Comparison of ENCODE assay signal across 20 cellular contexts in the genomic region with DNA sequence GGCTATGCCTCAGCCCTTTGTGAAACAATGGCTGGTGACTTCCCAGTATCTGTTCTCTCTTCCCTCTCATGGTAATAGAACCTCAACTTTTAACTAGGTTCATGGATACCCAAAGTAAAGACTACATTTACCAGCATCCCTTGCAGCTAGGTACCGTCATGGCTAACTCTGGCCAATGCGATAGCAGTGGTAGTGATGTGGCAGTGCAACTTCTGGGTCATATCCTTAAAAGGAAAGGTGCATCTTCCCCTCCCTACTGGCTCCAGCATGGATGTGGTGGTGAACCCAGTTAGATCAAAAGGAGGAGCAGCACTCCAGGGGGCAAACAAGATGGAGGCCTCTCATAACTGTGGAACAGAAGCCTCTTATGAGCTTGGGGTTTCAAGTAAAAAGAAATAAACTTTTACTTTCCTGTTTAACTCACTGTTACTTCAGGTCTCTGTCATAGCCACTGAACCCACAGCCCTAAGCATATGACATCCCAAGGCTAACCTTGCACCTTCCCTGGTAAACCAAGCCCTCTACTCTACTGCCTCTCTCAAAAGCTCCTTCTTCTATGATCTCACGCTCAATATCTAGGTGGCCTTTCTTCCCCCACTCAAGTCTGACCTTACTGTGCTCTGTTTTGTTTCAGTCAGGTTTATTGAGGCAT.
DNase-seq lines count a peak whose midpoint lies in the region; ATAC-seq, FAIRE-seq and TF ChIP-seq lines count a peak whose summit lies in the region.
"Had no signal": no experiment of that assay in that cellular context is flagged by ENCODE, and none has a peak within 500 bp of the region (broad histone marks: within the 10 kb centered on the region; RNA-seq: fewer than 3 reads in every experiment).

No MANE protein-coding gene starts in this region.

- no peak overlapping the region for H3K4me3 ChIP-seq in endodermal cell (ENCODE audit: low read length)
- H3K4me3 ChIP-seq: GM23248 had no signal

- H3K9me3 ChIP-seq in T-helper 17 cell (ENCODE audit: control insufficient read depth, low read length, poor library complexity, severe bottlenecking) (no peaks in the 10 kb centered on the region), endodermal cell (ENCODE audit: control insufficient read depth, low read length) (peaks cover 11% of the 10 kb centered on the region)

- intact Hi-C loops in activated CD4-positive, alpha-beta memory T cell treated with anti-CD3 and anti-CD28 coated beads for 36 hours (cut with micrococcal nuclease), result loop anchor here (2.0 kb wide), 1 partner anchor 45 kb away; no protein-coding TSS in a partner anchor

- no peaks in the 10 kb centered on the region for H3K36me3 ChIP-seq in endodermal cell (ENCODE audit: control insufficient read depth, insufficient read depth, low read length)

- peak; percentile 35 for FAIRE-seq in GM12891 (lab: Jason Lieb, UNC)
- FAIRE-seq: G401.6, GM18507 had no signal

- ATAC-seq in T-helper 17 cell (no peak), T-cell (replicated peaks in 1 of 4) (no peak)

- TF ChIP-seq POLR2A in GM12891 (IDR thresholded peaks at IDR 0.05; ENCODE audit: low read depth, low read length), result no peak

- CTCF ChIA-PET in activated CD4-positive, alpha-beta memory T cell treated with anti-CD3 and anti-CD28 coated beads for 36 hours (lab: Charles Lee), result interaction anchor here (1.1 to 1.6 kb wide), 2 partner anchors 304 to 393 kb away, joined by 3 to 7 read pairs; no protein-coding TSS in a partner anchor
- CTCF ChIA-PET in activated CD4-positive, alpha-beta memory T cell treated with anti-CD3 and anti-CD28 coated beads, Interleukin-2, amount 10 ng/mL, durations not matched to agents 7 days and 5 days (lab: Charles Lee), result interaction anchor here (1.3 to 2.2 kb wide), 2 partner anchors 9 to 30 kb away, joined by 3 to 7 read pairs; no protein-coding TSS in a partner anchor
- CTCF ChIA-PET in T-cell (lab: Charles Lee), result no interaction called here

- peaks cover 26% of the 10 kb centered on the region for H3K4me1 Mint-ChIP-seq in activated CD4-positive, alpha-beta memory T cell treated with anti-CD3 and anti-CD28 coated beads for 36 hours (ENCODE audit: low read depth)
- peaks cover 35% of the 10 kb centered on the region for H3K4me1 Mint-ChIP-seq in activated CD4-positive, alpha-beta memory T cell treated with anti-CD3 and anti-CD28 coated beads, Interleukin-2, amount 10 ng/mL, durations not matched to agents 7 days and 5 days
- peaks cover 28% of the 10 kb centered on the region for H3K4me1 Mint-ChIP-seq in T-helper 17 cell
- H3K4me1 Mint-ChIP-seq in endodermal cell, result peaks cover 19% of the 10 kb centered on the region
- H3K4me1 Mint-ChIP-seq in T-cell, result peaks cover 14 to 26% (median 16%) of the 10 kb centered on the region in 3 donors

- DNase-seq in activated CD4-positive, alpha-beta memory T cell treated with anti-CD3 and anti-CD28 coated beads for 36 hours, result no peak
- no peak for DNase-seq in activated CD4-positive, alpha-beta memory T cell treated with anti-CD3 and anti-CD28 coated beads, Interleukin-2, amount 10 ng/mL, durations not matched to agents 7 days and 5 days
- no peak for DNase-seq in GM12891 (ENCODE audit: insufficient read length, low spot score)
- no peak for DNase-seq in T-helper 17 cell
- peak; percentile 55 for DNase-seq in endodermal cell
- DNase-seq in NCI-H1417 (lab: John Stamatoyannopoulos, UW), result no peak
- no peak for DNase-seq in T-cell
- no peak for DNase-seq in NOMO-1 (lab: John Stamatoyannopoulos, UW; ENCODE audit: unreplicated experiment in 2 of 2)
- DNase-seq: C1 segment of cervical spinal cord, DND-41, GM23248, KBM-7, MV-4-11, NCI-H1436, NCI-H2029, NCI-H2171 treated with DMSO at 0.1 percent for 48 hours, NCI-H748 treated with DMSO at 0.1 percent for 48 hours, RPMI8226 had no signal

- H3K27me3 ChIP-seq in endodermal cell (ENCODE audit: control insufficient read depth, insufficient read depth, low read length, poor library complexity, severe bottlenecking), result no peaks in the 10 kb centered on the region

- peaks cover 11% of the 10 kb centered on the region for H3K9me3 Mint-ChIP-seq in activated CD4-positive, alpha-beta memory T cell treated with anti-CD3 and anti-CD28 coated beads for 36 hours
- H3K9me3 Mint-ChIP-seq in activated CD4-positive, alpha-beta memory T cell treated with anti-CD3 and anti-CD28 coated beads, Interleukin-2, amount 10 ng/mL, durations not matched to agents 7 days and 5 days, result peaks cover 7% of the 10 kb centered on the region
- H3K9me3 Mint-ChIP-seq in endodermal cell (peaks cover 12% of the 10 kb centered on the region), T-cell (peaks cover 7 to 13% (median 11%) of the 10 kb centered on the region in 3 donors)

- no peak overlapping the region for H3K27ac ChIP-seq in endodermal cell (ENCODE audit: low read depth, low read length)
- H3K27ac ChIP-seq: GM23248 had no signal

- peaks cover 55% of the 10 kb centered on the region for H3K36me3 Mint-ChIP-seq in activated CD4-positive, alpha-beta memory T cell treated with anti-CD3 and anti-CD28 coated beads for 36 hours
- peaks cover 71% of the 10 kb centered on the region for H3K36me3 Mint-ChIP-seq in activated CD4-positive, alpha-beta memory T cell treated with anti-CD3 and anti-CD28 coated beads, Interleukin-2, amount 10 ng/mL, durations not matched to agents 7 days and 5 days (ENCODE audit: low read depth)
- H3K36me3 Mint-ChIP-seq in T-helper 17 cell (ENCODE audit: low read depth), result peaks cover 24% of the 10 kb centered on the region
- H3K36me3 Mint-ChIP-seq in endodermal cell (ENCODE audit: low read depth), result peaks cover 18% of the 10 kb centered on the region
- H3K36me3 Mint-ChIP-seq in T-cell, result peaks cover 78% of the 10 kb centered on the region

- TF ChIP-seq CTCF in endodermal cell (conservative IDR thresholded peaks at IDR 0.05), result no peak

- POLR2A ChIA-PET in activated CD4-positive, alpha-beta memory T cell treated with anti-CD3 and anti-CD28 coated beads for 36 hours (lab: Charles Lee), result interaction anchor here (0.8 kb wide), 1 partner anchor 16 kb away, joined by 3 read pairs; no protein-coding TSS in a partner anchor
- POLR2A ChIA-PET in activated CD4-positive, alpha-beta memory T cell treated with anti-CD3 and anti-CD28 coated beads, Interleukin-2, amount 10 ng/mL, durations not matched to agents 7 days and 5 days (lab: Charles Lee), result interaction anchor here (1.3 to 2.9 kb wide), 2 partner anchors 36 to 215 kb away, joined by 3 to 10 read pairs; no protein-coding TSS in a partner anchor
- POLR2A ChIA-PET in T-cell (lab: Charles Lee), result no interaction called here

- H3K27me3 Mint-ChIP-seq in activated CD4-positive, alpha-beta memory T cell treated with anti-CD3 and anti-CD28 coated beads for 36 hours, result no peaks in the 10 kb centered on the region
- H3K27me3 Mint-ChIP-seq in activated CD4-positive, alpha-beta memory T cell treated with anti-CD3 and anti-CD28 coated beads, Interleukin-2, amount 10 ng/mL, durations not matched to agents 7 days and 5 days, result no peaks in the 10 kb centered on the region
- H3K27me3 Mint-ChIP-seq in T-helper 17 cell, result no peaks in the 10 kb centered on the region
- H3K27me3 Mint-ChIP-seq in endodermal cell (ENCODE audit: insufficient read depth), result no peaks in the 10 kb centered on the region
- no peaks in the 10 kb centered on the region for H3K27me3 Mint-ChIP-seq in T-cell

- H3K4me3 Mint-ChIP-seq in activated CD4-positive, alpha-beta memory T cell treated with anti-CD3 and anti-CD28 coated beads for 36 hours, result no peak overlapping the region
- no peak overlapping the region for H3K4me3 Mint-ChIP-seq in activated CD4-positive, alpha-beta memory T cell treated with anti-CD3 and anti-CD28 coated beads, Interleukin-2, amount 10 ng/mL, durations not matched to agents 7 days and 5 days
- no peak overlapping the region for H3K4me3 Mint-ChIP-seq in T-helper 17 cell
- no peak overlapping the region for H3K4me3 Mint-ChIP-seq in endodermal cell
- no peak overlapping the region for H3K4me3 Mint-ChIP-seq in T-cell

- WGBS in endodermal cell (ENCODE audit: insufficient coverage in 1 of 2, insufficient read length in 1 of 2), 2 experiments, result 90 to 98% methylated on average over 2 to 3 of the region's 3 CpGs

- peak overlapping the region; percentile 40 for H3K27ac Mint-ChIP-seq in activated CD4-positive, alpha-beta memory T cell treated with anti-CD3 and anti-CD28 coated beads for 36 hours
- no peak overlapping the region for H3K27ac Mint-ChIP-seq in activated CD4-positive, alpha-beta memory T cell treated with anti-CD3 and anti-CD28 coated beads, Interleukin-2, amount 10 ng/mL, durations not matched to agents 7 days and 5 days
- H3K27ac Mint-ChIP-seq in T-helper 17 cell, result peak overlapping the region; percentile 61
- no peak overlapping the region for H3K27ac Mint-ChIP-seq in endodermal cell
- H3K27ac Mint-ChIP-seq in T-cell, result no peak overlapping the region

- H3K9ac ChIP-seq in endodermal cell (ENCODE audit: extremely low read depth, low read length, poor library complexity, severe bottlenecking), result no peak overlapping the region
- H3K9ac ChIP-seq: GM23248 had no signal

- H3K4me1 ChIP-seq in endodermal cell (ENCODE audit: control insufficient read depth, insufficient read depth, low read length), result peaks cover 2% of the 10 kb centered on the region

TF ChIP-seq in GM12891, 5 proteins besides CTCF, POLR2A, EP300 and RAD21:
- TF ChIP-seq POU2F2 (IDR thresholded peaks at IDR 0.05; ENCODE audit: low read depth, low read length), result no peak
- no peak for TF ChIP-seq SPI1 (IDR thresholded peaks at IDR 0.05; ENCODE audit: low read depth, low read length)
- TF ChIP-seq PAX5 (IDR thresholded peaks at IDR 0.05; ENCODE audit: insufficient read depth, low read length, severe bottlenecking), result no peak
- no peak for TF ChIP-seq TAF1 (IDR thresholded peaks at IDR 0.05; ENCODE audit: low read depth, low read length)
- no peak for TF ChIP-seq POLR2AphosphoS5 (IDR thresholded peaks at IDR 0.05; ENCODE audit: low read depth, low read length)

Comparison
In these comparisons a context has a peak if more than half of its experiments do, and no peak if none do; other contexts are left out.
1. H3K27ac Mint-ChIP-seq: peak in activated CD4-positive, alpha-beta memory T cell treated with anti-CD3 and anti-CD28 coated beads for 36 hours (single experiment) and T-helper 17 cell (single experiment); none in activated CD4-positive, alpha-beta memory T cell treated with anti-CD3 and anti-CD28 coated beads, Interleukin-2, amount 10 ng/mL, durations not matched to agents 7 days and 5 days (single experiment), endodermal cell (single experiment) and T-cell (0 of 2).
2. CTCF ChIA-PET loops: an anchor here in activated CD4-positive, alpha-beta memory T cell treated with anti-CD3 and anti-CD28 coated beads for 36 hours (1.1 to 1.6 kb wide) and activated CD4-positive, alpha-beta memory T cell treated with anti-CD3 and anti-CD28 coated beads, Interleukin-2, amount 10 ng/mL, durations not matched to agents 7 days and 5 days (1.3 to 2.2 kb wide); none called in T-cell.
3. POLR2A ChIA-PET loops: an anchor here in activated CD4-positive, alpha-beta memory T cell treated with anti-CD3 and anti-CD28 coated beads for 36 hours (0.8 kb wide) and activated CD4-positive, alpha-beta memory T cell treated with anti-CD3 and anti-CD28 coated beads, Interleukin-2, amount 10 ng/mL, durations not matched to agents 7 days and 5 days (1.3 to 2.9 kb wide); none called in T-cell.